Comparison of ENCODE assay signal across 12 cellular contexts in the genomic region with DNA sequence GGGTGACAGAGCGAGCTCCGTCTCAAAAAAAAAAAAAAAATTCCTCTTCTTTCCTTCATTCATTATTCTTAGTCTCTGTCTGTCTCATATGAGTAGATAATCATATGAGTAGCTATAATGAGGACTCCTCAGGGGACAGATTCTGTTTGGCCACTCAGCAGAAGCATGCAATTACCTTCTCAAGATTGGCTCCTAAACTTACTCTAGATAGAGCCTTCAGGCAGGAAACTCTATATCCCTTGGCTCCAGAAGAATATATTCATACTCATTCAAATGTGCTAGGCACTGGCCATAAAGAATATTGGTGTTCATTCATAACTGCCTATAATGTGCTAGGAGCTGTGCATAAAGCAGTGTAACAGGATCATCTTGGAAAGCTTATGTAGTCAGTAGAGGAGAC. TPM values are rescaled to one million over a fixed set of nuclear protein-coding genes. Genes with fewer than 3 reads are reported as not detected.
DNase-seq lines count a peak whose midpoint lies in the region; ATAC-seq and TF ChIP-seq lines count a peak whose summit lies in the region.
"Had no signal": no experiment of that assay in that cellular context is flagged by ENCODE, and none has a peak within 500 bp of the region (broad histone marks: within the 10 kb centered on the region; RNA-seq: fewer than 3 reads in every experiment).

No MANE protein-coding gene starts in this region.

- H3K36me3 ChIP-seq in CD4-positive, alpha-beta memory T cell (ENCODE audit: insufficient read depth, low read length) = peaks cover 26% of the 10 kb centered on the region
- H3K36me3 ChIP-seq in HEK293 (ENCODE audit: control insufficient read depth in 2 of 2, insufficient read depth in 1 of 2, low read length in 2 of 2) = peaks cover 12 to 60% of the 10 kb centered on the region in 2 experiments
- peaks cover 80% of the 10 kb centered on the region for H3K36me3 ChIP-seq in mesodermal cell (ENCODE audit: control insufficient read depth, insufficient read depth, low read length)

- no peak overlapping the region for H3K27ac ChIP-seq in CD4-positive, alpha-beta memory T cell (ENCODE audit: low read depth, low read length)
- H3K27ac ChIP-seq in HEK293 (ENCODE audit: extremely low read depth, low read depth, low read length) = no peak overlapping the region
- H3K27ac ChIP-seq in mesodermal cell (ENCODE audit: low read depth, low read length, severe bottlenecking) = peak overlapping the region; percentile 94

- TF ChIP-seq CTCF in HEK293 (tag by site-specific recombination; IDR thresholded peaks at IDR 0.05) = no peak

- H3K4me3 Mint-ChIP-seq in CD4-positive, alpha-beta memory T cell = peak overlapping the region in 7 of 8 donors; percentile 18 to 64 (median 41)
- no peak overlapping the region for H3K4me3 Mint-ChIP-seq in activated CD4-positive, alpha-beta memory T cell treated with anti-CD3 and anti-CD28 coated beads for 36 hours

- peaks cover 16% of the 10 kb centered on the region for H3K4me1 ChIP-seq in CD4-positive, alpha-beta memory T cell (ENCODE audit: insufficient read depth, low read length)
- no peaks in the 10 kb centered on the region for H3K4me1 ChIP-seq in HEK293 (ENCODE audit: control insufficient read depth, insufficient read depth, low read length)
- peaks cover 43% of the 10 kb centered on the region for H3K4me1 ChIP-seq in mesodermal cell (ENCODE audit: control insufficient read depth, insufficient read depth, low read length, poor library complexity, severe bottlenecking)

- ATAC-seq in HG03196 (IDR thresholded peaks at IDR 0.05; ENCODE audit: unreplicated experiment) = no peak

- H3K27me3 ChIP-seq in CD4-positive, alpha-beta memory T cell (ENCODE audit: insufficient read depth, low read length) = no peaks in the 10 kb centered on the region

- WGBS in mesodermal cell (ENCODE audit: insufficient coverage in 2 of 2), 2 experiments = no CpG with 5 or more reads among the region's 2 CpGs

- POLR2A ChIA-PET in CD4-positive, alpha-beta memory T cell (lab: Charles Lee; ENCODE audit: partially characterized antibody) = interaction anchor here (0.7 to 7.5 kb wide), 4 partner anchors 12 to 66 kb away, joined by 3 to 116 read pairs (median 80); partner anchors contain the start of genes MRPL18, SOD2, TCP1 and WTAP
- POLR2A ChIA-PET in HEK293 (lab: Yijun Ruan, JAX) = interaction anchor here (1.3 to 6.3 kb wide), 3 partner anchors 30 to 66 kb away, joined by 3 to 88 read pairs (median 68); partner anchors contain the start of genes MRPL18, SOD2, TCP1 and WTAP
- POLR2A ChIA-PET in activated CD4-positive, alpha-beta memory T cell treated with anti-CD3 and anti-CD28 coated beads for 36 hours (lab: Charles Lee) = interaction anchor here (0.6 kb wide), 1 partner anchor 1100 kb away, joined by 3 read pairs; no protein-coding TSS in a partner anchor

- H3K27me3 Mint-ChIP-seq in CD4-positive, alpha-beta memory T cell = no peaks in the 10 kb centered on the region
- H3K27me3 Mint-ChIP-seq in activated CD4-positive, alpha-beta memory T cell treated with anti-CD3 and anti-CD28 coated beads for 36 hours = no peaks in the 10 kb centered on the region

- no peak for DNase-seq in CD4-positive, alpha-beta memory T cell
- DNase-seq in activated CD4-positive, alpha-beta memory T cell treated with anti-CD3 and anti-CD28 coated beads for 36 hours = no peak
- no peak for DNase-seq in NK-92 treated with Interleukin-12 subunit alpha and Interleukin-12 subunit beta, amount 100 ng/mL, for 24 hours (lab: John Stamatoyannopoulos, UW)
- DNase-seq in SIG-M5 (lab: John Stamatoyannopoulos, UW) = no peak
- DNase-seq: activated effector memory CD4-positive, alpha-beta T cell treated with anti-CD3 and anti-CD28 coated beads, Interleukin-2, amount 50 U/mL, for 16 hours; dermis blood vessel endothelial cell; NCI-H226; stimulated activated CD4-positive, alpha-beta T cell treated with anti-CD3 and anti-CD28 coated beads, Interleukin-12 subunit alpha, Interleukin-12 subunit beta, amount 100 ng/mL, for 4 hours had no signal

- peak overlapping the region; percentile 19 to 97 (median 69) for H3K27ac Mint-ChIP-seq in CD4-positive, alpha-beta memory T cell
- H3K27ac Mint-ChIP-seq in activated CD4-positive, alpha-beta memory T cell treated with anti-CD3 and anti-CD28 coated beads for 36 hours = peak overlapping the region; percentile 15

- intact Hi-C loops in CD4-positive, alpha-beta memory T cell (cut with micrococcal nuclease) = no loop called here
- intact Hi-C loops in activated CD4-positive, alpha-beta memory T cell treated with anti-CD3 and anti-CD28 coated beads for 36 hours (cut with micrococcal nuclease) = no loop called here

- H3K9me3 ChIP-seq in CD4-positive, alpha-beta memory T cell (ENCODE audit: control insufficient read depth in 1 of 2, low read length in 2 of 2) = no peaks in the 10 kb centered on the region
- H3K9me3 ChIP-seq in HEK293 (ENCODE audit: control insufficient read depth, insufficient read depth, low read depth, low read length) (no peaks in the 10 kb centered on the region), mesodermal cell (ENCODE audit: control insufficient read depth, low read length) (no peaks in the 10 kb centered on the region)

- no peaks in the 10 kb centered on the region for H3K9me3 Mint-ChIP-seq in CD4-positive, alpha-beta memory T cell
- H3K9me3 Mint-ChIP-seq in activated CD4-positive, alpha-beta memory T cell treated with anti-CD3 and anti-CD28 coated beads for 36 hours = no peaks in the 10 kb centered on the region

- H3K4me3 ChIP-seq in CD4-positive, alpha-beta memory T cell (ENCODE audit: low read length in 2 of 2) = no peak overlapping the region
- no peak overlapping the region for H3K4me3 ChIP-seq in HEK293 (ENCODE audit: low read depth, low read length)
- no peak overlapping the region for H3K4me3 ChIP-seq in mesodermal cell (ENCODE audit: extremely low read depth, insufficient read depth, low read length, poor library complexity, severe bottlenecking)

- CTCF ChIA-PET in CD4-positive, alpha-beta memory T cell (lab: Charles Lee; ENCODE audit: partially characterized antibody) = interaction anchor here (0.5 to 2.7 kb wide), 3 partner anchors 27 to 921 kb away, joined by 4 to 10 read pairs (median 4); no protein-coding TSS in a partner anchor
- CTCF ChIA-PET in HEK293 (lab: Yijun Ruan, JAX) = interaction anchor here (0.8 kb wide), 1 partner anchor 39 kb away, joined by 3 read pairs; no protein-coding TSS in a partner anchor
- CTCF ChIA-PET in activated CD4-positive, alpha-beta memory T cell treated with anti-CD3 and anti-CD28 coated beads for 36 hours (lab: Charles Lee) = no interaction called here

- H3K36me3 Mint-ChIP-seq in CD4-positive, alpha-beta memory T cell = peaks cover 15 to 50% of the 10 kb centered on the region in 2 donors
- H3K36me3 Mint-ChIP-seq in activated CD4-positive, alpha-beta memory T cell treated with anti-CD3 and anti-CD28 coated beads for 36 hours = peaks cover 42% of the 10 kb centered on the region

- H3K4me1 Mint-ChIP-seq in CD4-positive, alpha-beta memory T cell = peaks cover 22 to 33% (median 26%) of the 10 kb centered on the region in 4 donors
- peaks cover 38% of the 10 kb centered on the region for H3K4me1 Mint-ChIP-seq in activated CD4-positive, alpha-beta memory T cell treated with anti-CD3 and anti-CD28 coated beads for 36 hours (ENCODE audit: low read depth)

TF ChIP-seq in HEK293, 187 proteins besides CTCF, POLR2A, EP300 and RAD21 (continues in another document):
- TF ChIP-seq ZNF416 (tag by site-specific recombination; IDR thresholded peaks at IDR 0.05) = no peak
- TF ChIP-seq BCL11A (tag by site-specific recombination; IDR thresholded peaks at IDR 0.05; ENCODE audit: low read depth) = no peak
- no peak for TF ChIP-seq ZNF302 (tag by site-specific recombination; IDR thresholded peaks at IDR 0.05; ENCODE audit: low read depth)
- 0 out of 2 replicates have a peak, but pooled peaks have one; percentile 24 for TF ChIP-seq IKZF3 (tag by site-specific recombination; IDR thresholded peaks at IDR 0.05)

RNA-seq across cellular contexts. Expression of gene ACAT2, which starts 2.2 kb away (rescaled TPM):
- total RNA-seq in CD4-positive, alpha-beta memory T cell = 10 to 100 TPM; 30.5 to 30.9 TPM
- 10 to 100 TPM; 43.5 to 53.2 TPM for polyA plus RNA-seq in CD4-positive, alpha-beta memory T cell
- total RNA-seq in activated CD4-positive, alpha-beta memory T cell treated with anti-CD3 and anti-CD28 coated beads for 36 hours = 100 to 1,000 TPM; 115 to 116 TPM
- 149 TPM for polyA plus RNA-seq in mesodermal cell (2013, experiment 1 of 2)
- 156 TPM for polyA plus RNA-seq in mesodermal cell (2013, experiment 2 of 2)

RNA-seq across cellular contexts. Expression of gene TCP1, which starts 29.8 kb away (rescaled TPM):
- total RNA-seq in CD4-positive, alpha-beta memory T cell = 100 to 1,000 TPM; 151 to 162 TPM
- 100 to 1,000 TPM in 1 of 2 donors, 10 to 100 TPM in 1; 84.3 to 114 TPM for polyA plus RNA-seq in CD4-positive, alpha-beta memory T cell
- 100 to 1,000 TPM; 429 to 438 TPM for total RNA-seq in activated CD4-positive, alpha-beta memory T cell treated with anti-CD3 and anti-CD28 coated beads for 36 hours
- 233 TPM for polyA plus RNA-seq in mesodermal cell (2013, experiment 1 of 2)
- polyA plus RNA-seq in mesodermal cell (2013, experiment 2 of 2) = 220 TPM

RNA-seq across cellular contexts. Expression of gene MRPL18, which starts 30.6 kb away (rescaled TPM):
- total RNA-seq in CD4-positive, alpha-beta memory T cell = 10 to 100 TPM; 43.9 to 45.2 TPM
- 100 to 1,000 TPM in 1 of 2 donors, 10 to 100 TPM in 1; 68.5 to 105 TPM for polyA plus RNA-seq in CD4-positive, alpha-beta memory T cell
- total RNA-seq in activated CD4-positive, alpha-beta memory T cell treated with anti-CD3 and anti-CD28 coated beads for 36 hours = 10 to 100 TPM; 84.6 to 89.9 TPM
- 44.2 TPM for polyA plus RNA-seq in mesodermal cell (2013, experiment 1 of 2)
- polyA plus RNA-seq in mesodermal cell (2013, experiment 2 of 2) = 47.5 TPM

RNA-seq across cellular contexts. Expression of gene WTAP, which starts 32.3 kb away (rescaled TPM):
- 100 to 1,000 TPM; 151 to 159 TPM for total RNA-seq in CD4-positive, alpha-beta memory T cell
- 100 to 1,000 TPM; 140 to 149 TPM for polyA plus RNA-seq in CD4-positive, alpha-beta memory T cell
- 10 to 100 TPM; 87.6 to 90.2 TPM for total RNA-seq in activated CD4-positive, alpha-beta memory T cell treated with anti-CD3 and anti-CD28 coated beads for 36 hours
- 81.1 TPM for polyA plus RNA-seq in mesodermal cell (2013, experiment 1 of 2)
- 94.7 TPM for polyA plus RNA-seq in mesodermal cell (2013, experiment 2 of 2)

RNA-seq across cellular contexts. Expression of gene PNLDC1, which starts 40.4 kb away (rescaled TPM):
- total RNA-seq in CD4-positive, alpha-beta memory T cell = under 1 TPM; 0.47 to 0.94 TPM
- under 1 TPM in 1 of 2 donors, not detected in 1; 0.23 TPM for polyA plus RNA-seq in CD4-positive, alpha-beta memory T cell
- under 1 TPM; 0.29 to 0.31 TPM for total RNA-seq in activated CD4-positive, alpha-beta memory T cell treated with anti-CD3 and anti-CD28 coated beads for 36 hours
- 0.15 TPM for polyA plus RNA-seq in mesodermal cell (2013, experiment 1 of 2)
- polyA plus RNA-seq in mesodermal cell (2013, experiment 2 of 2) = not detected
- total RNA-seq: dermis blood vessel endothelial cell, glomerular endothelial cell had no signal
